ENCODE assay signal across 12 cellular contexts in genomic region chr15:52463638-52464037, GRCh38.
DNase-seq lines count a peak whose midpoint lies in the region; ATAC-seq and TF ChIP-seq lines count a peak whose summit lies in the region.
"Had no signal": no experiment of that assay in that cellular context is flagged by ENCODE, and none has a peak within 500 bp of the region (broad histone marks: within the 10 kb centered on the region; RNA-seq: fewer than 3 reads in every experiment).

No MANE protein-coding gene starts in this region.

- intact Hi-C loops in activated CD4-positive, alpha-beta T cell treated with anti-CD3 and anti-CD28 coated beads for 36 hours (cut with DNase I, micrococcal nuclease): loop anchor here (1.0 to 10.0 kb wide), 7 partner anchors 94 to 439 kb away; no protein-coding TSS in a partner anchor

- H3K27me3 Mint-ChIP-seq in activated CD4-positive, alpha-beta T cell treated with anti-CD3 and anti-CD28 coated beads for 36 hours: no peaks in the 10 kb centered on the region

- H3K4me3 ChIP-seq in MM.1S (ENCODE audit: low read length) (peak overlapping the region; percentile 9; the same call in 1 of the 2 replicates), choroid plexus epithelial cell (ENCODE audit: low read depth, low read length) (no peak overlapping the region), parathyroid adenoma (ENCODE audit: low read depth, low read length) (no peak overlapping the region)
- H3K4me3 ChIP-seq: lung had no signal

- H3K4me2 ChIP-seq in MM.1S (ENCODE audit: low read depth, low read length) (peak overlapping the region; percentile 65), parathyroid adenoma (ENCODE audit: low read length) (no peak overlapping the region)

- no peaks in the 10 kb centered on the region for H3K9me2 ChIP-seq in MM.1S (replicated peaks; ENCODE audit: insufficient read depth, low read length)

- H3K27ac Mint-ChIP-seq in activated CD4-positive, alpha-beta T cell treated with anti-CD3 and anti-CD28 coated beads for 36 hours: peak overlapping the region; percentile 88

- H3K4me1 ChIP-seq in MM.1S (ENCODE audit: low read length): peaks cover 53% of the 10 kb centered on the region
- no peaks in the 10 kb centered on the region for H3K4me1 ChIP-seq in parathyroid adenoma

- H3K9me3 Mint-ChIP-seq in activated CD4-positive, alpha-beta T cell treated with anti-CD3 and anti-CD28 coated beads for 36 hours (ENCODE audit: low read depth): peaks cover 6% of the 10 kb centered on the region

- peaks cover 43% of the 10 kb centered on the region for H3K4me1 Mint-ChIP-seq in activated CD4-positive, alpha-beta T cell treated with anti-CD3 and anti-CD28 coated beads for 36 hours

- CTCF ChIA-PET in activated CD4-positive, alpha-beta T cell treated with anti-CD3 and anti-CD28 coated beads for 36 hours (lab: Charles Lee): interaction anchor here (0.7 to 1.7 kb wide), 5 partner anchors 35 to 132 kb away, joined by 3 to 6 read pairs (median 3); no protein-coding TSS in a partner anchor

- H3K9me3 ChIP-seq in MM.1S (replicated peaks; ENCODE audit: insufficient read depth, low read length) (no peaks in the 10 kb centered on the region), parathyroid adenoma (ENCODE audit: control insufficient read depth, low read length) (no peaks in the 10 kb centered on the region)

- H3K9ac ChIP-seq in MM.1S (ENCODE audit: low read length) (peak overlapping the region; percentile 65), parathyroid adenoma (no peak overlapping the region)

- H2AFZ ChIP-seq in MM.1S (ENCODE audit: low read length) (no peak overlapping the region), parathyroid adenoma (no peak overlapping the region)

- peak; percentile 50 for TF ChIP-seq CTCF in MM.1S (IDR thresholded peaks at IDR 0.05; ENCODE audit: low read length)
- peak; percentile 24 for TF ChIP-seq CTCF in choroid plexus epithelial cell (conservative IDR thresholded peaks at IDR 0.05; ENCODE audit: low read depth, low read length)
- TF ChIP-seq CTCF in parathyroid adenoma (IDR thresholded peaks at IDR 0.05): peak; percentile 32

- H3K27me3 ChIP-seq in MM.1S (replicated peaks; ENCODE audit: insufficient read depth, low read length): no peaks in the 10 kb centered on the region
- H3K27me3 ChIP-seq in parathyroid adenoma (ENCODE audit: control insufficient read depth, insufficient read depth, low read length): no peaks in the 10 kb centered on the region

- H3K27ac ChIP-seq in MM.1S (ENCODE audit: low read length) (peak overlapping the region; percentile 96), parathyroid adenoma (no peak overlapping the region)

- peaks cover 12% of the 10 kb centered on the region for H3K36me3 Mint-ChIP-seq in activated CD4-positive, alpha-beta T cell treated with anti-CD3 and anti-CD28 coated beads for 36 hours (ENCODE audit: low read depth)

- H3K4me3 Mint-ChIP-seq in activated CD4-positive, alpha-beta T cell treated with anti-CD3 and anti-CD28 coated beads for 36 hours: no peak overlapping the region

- H3K36me3 ChIP-seq in MM.1S (replicated peaks; ENCODE audit: insufficient read depth, low read length): no peaks in the 10 kb centered on the region; the same call in 1 of the 2 replicates
- H3K36me3 ChIP-seq in parathyroid adenoma (ENCODE audit: control insufficient read depth, insufficient read depth, low read length): no peaks in the 10 kb centered on the region

- no peak for DNase-seq in activated CD4-positive, alpha-beta T cell treated with anti-CD3 and anti-CD28 coated beads for 36 hours
- no peak for DNase-seq in activated CD4-positive, alpha-beta T cell treated with anti-CD3 and anti-CD28 coated beads, Interleukin-2, amount 50 U/mL, for 4 hours
- DNase-seq in MM.1S (peak; percentile 70), choroid plexus epithelial cell (ENCODE audit: low read depth) (peak; percentile 38), NCI-H187 (lab: John Stamatoyannopoulos, UW) (no peak)
- DNase-seq: activated CD4-positive, alpha-beta T cell treated with anti-CD3 and anti-CD28 coated beads, Interleukin-2, amount 50 U/mL, for 1 hour; NCI-H1930; stimulated activated CD4-positive, alpha-beta T cell treated with anti-CD3 and anti-CD28 coated beads, Interleukin-2, amount 100 ng/mL, for 48 hours had no signal

- no peak for ATAC-seq in activated CD4-positive, alpha-beta T cell treated with anti-CD3 and anti-CD28 coated beads for 36 hours
- no peak for ATAC-seq in GM18870 (IDR thresholded peaks at IDR 0.05; ENCODE audit: unreplicated experiment)
- no peak for ATAC-seq in GM21576 (IDR thresholded peaks at IDR 0.05; ENCODE audit: unreplicated experiment)

- peaks cover 59% of the 10 kb centered on the region for H3F3A ChIP-seq in MM.1S (ENCODE audit: insufficient read depth, low read length)

- POLR2A ChIA-PET in activated CD4-positive, alpha-beta T cell treated with anti-CD3 and anti-CD28 coated beads for 36 hours (lab: Charles Lee): interaction anchor here (0.7 kb wide), 1 partner anchor 204 kb away, joined by 4 read pairs; no protein-coding TSS in a partner anchor

- H3K79me2 ChIP-seq in MM.1S (ENCODE audit: low read length) (peaks cover 64% of the 10 kb centered on the region), parathyroid adenoma (no peaks in the 10 kb centered on the region)

- H4K20me1 ChIP-seq in MM.1S (ENCODE audit: insufficient read depth, low read length): no peaks in the 10 kb centered on the region

Comparison
In these comparisons a context has a peak if more than half of its experiments do, and no peak if none do; other contexts are left out.
1. DNase-seq: peak in MM.1S (single experiment) and choroid plexus epithelial cell (single experiment); none in activated CD4-positive, alpha-beta T cell treated with anti-CD3 and anti-CD28 coated beads for 36 hours (single experiment), activated CD4-positive, alpha-beta T cell treated with anti-CD3 and anti-CD28 coated beads, Interleukin-2, amount 50 U/mL, for 4 hours (0 of 2) and NCI-H187 (0 of 2).
2. Peak in every context shown above with its lines, with median percentiles within 50 percentile points of each other: CTCF ChIP-seq.